ENCODE assay signal across 8 cellular contexts in genomic region chr12:46430340-46430948, GRCh38.
DNase-seq lines count a peak whose midpoint lies in the region; ATAC-seq, FAIRE-seq and TF ChIP-seq lines count a peak whose summit lies in the region.

No MANE protein-coding gene starts in this region.

- DNase-seq in AML-193 (lab: John Stamatoyannopoulos, UW) (peak; percentile 28 to 49), H54 (ENCODE audit: insufficient read length, low spot score) (no peak), SW480 (ENCODE audit: low spot score) (peak; percentile 93), fibroblast of peridontal ligament (ENCODE audit: extremely low read depth) (peak; percentile 79), retinal pigment epithelial cell (ENCODE audit: low read depth) (peak; percentile 55), germinal center (ENCODE audit: low spot score) (no peak), NCI-H2029 (lab: John Stamatoyannopoulos, UW) (no peak)

- TF ChIP-seq POLR2A in H54 (IDR thresholded peaks at IDR 0.05; ENCODE audit: low read depth, low read length), result no peak

- FAIRE-seq in H54 (lab: Jason Lieb, UNC), result peak; percentile 97

- ATAC-seq in GM21786 (IDR thresholded peaks at IDR 0.05; ENCODE audit: unreplicated experiment), result no peak

- no peak overlapping the region for H3K4me3 ChIP-seq in retinal pigment epithelial cell (ENCODE audit: low read length)

- TF ChIP-seq CTCF in retinal pigment epithelial cell (conservative IDR thresholded peaks at IDR 0.05; ENCODE audit: low read depth, low read length), result no peak

Comparison
In these comparisons a context has a peak if more than half of its experiments do, and no peak if none do; other contexts are left out.
1. DNase-seq: peak in AML-193 (2 of 2), SW480 (single experiment), fibroblast of peridontal ligament (single experiment) and retinal pigment epithelial cell (single experiment); none in H54 (single experiment), germinal center (single experiment) and NCI-H2029 (single experiment).